ENCODE assay signal across 10 cellular contexts in the genomic region with DNA sequence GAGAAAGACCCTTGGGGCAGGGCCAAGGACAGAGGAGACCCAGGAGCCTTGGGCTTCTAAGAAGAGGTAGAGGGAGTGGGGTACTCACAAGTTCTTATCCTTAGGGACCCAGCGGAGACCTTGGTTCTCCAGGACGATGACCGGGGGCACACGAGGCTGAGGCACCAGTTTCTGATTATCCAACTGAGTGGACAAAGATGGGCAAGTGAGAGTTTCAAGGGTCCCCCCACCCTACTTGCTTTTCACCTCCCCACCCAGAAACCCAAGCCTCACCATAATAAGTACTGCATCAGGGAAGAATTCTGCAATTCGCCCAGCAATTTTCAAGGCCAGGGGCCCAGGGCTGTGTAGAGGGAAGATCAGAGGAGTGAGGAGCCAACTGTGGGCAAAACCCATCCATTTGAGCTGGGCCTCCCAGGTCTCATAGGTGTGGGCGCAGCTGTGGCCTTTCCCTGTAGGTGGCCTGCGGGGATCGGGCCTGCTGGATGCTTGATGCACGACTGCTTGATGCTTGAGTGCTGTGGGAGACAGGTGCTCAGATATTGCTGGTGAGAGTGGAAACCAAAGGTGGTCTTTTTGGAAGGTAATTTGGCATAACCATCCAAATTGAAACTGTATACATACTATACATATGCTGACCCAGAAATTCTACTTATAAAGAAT. TPM values are rescaled to one million over a fixed set of nuclear protein-coding genes. Genes with fewer than 3 reads are reported as not detected.
DNase-seq lines count a peak whose midpoint lies in the region; ATAC-seq and TF ChIP-seq lines count a peak whose summit lies in the region.
"Had no signal": no experiment of that assay in that cellular context is flagged by ENCODE, and none has a peak within 500 bp of the region (broad histone marks: within the 10 kb centered on the region; RNA-seq: fewer than 3 reads in every experiment).

No MANE protein-coding gene starts in this region.

- 80 to 100% methylated on average over 2 to 5 of the region's 9 CpGs for WGBS in gastroesophageal sphincter (ENCODE audit: low coverage in 1 of 2), 2 donors

- H3K9me3 ChIP-seq in breast epithelium (no peaks in the 10 kb centered on the region), T-helper 17 cell (ENCODE audit: control insufficient read depth, low read length, poor library complexity, severe bottlenecking) (no peaks in the 10 kb centered on the region), gastroesophageal sphincter (no peaks in the 10 kb centered on the region), tibial artery (no peaks in the 10 kb centered on the region)

- H3K4me1 ChIP-seq in breast epithelium: peaks cover 5 to 16% of the 10 kb centered on the region in 2 donors
- peaks cover 0 to 75% (median 29%) of the 10 kb centered on the region in 3 donors for H3K4me1 ChIP-seq in gastroesophageal sphincter
- H3K4me1 ChIP-seq in tibial artery: peaks cover 7 to 49% (median 36%) of the 10 kb centered on the region in 4 donors

- no peaks in the 10 kb centered on the region for H3K9me3 Mint-ChIP-seq in MCF 10A (ENCODE audit: unreplicated experiment)

- TF ChIP-seq CTCF in MCF 10A (IDR thresholded peaks at IDR 0.05; ENCODE audit: unreplicated experiment): no peak
- TF ChIP-seq CTCF in breast epithelium (IDR thresholded peaks at IDR 0.05): no peak
- no peak for TF ChIP-seq CTCF in gastroesophageal sphincter (IDR thresholded peaks at IDR 0.05)
- no peak for TF ChIP-seq CTCF in tibial artery (IDR thresholded peaks at IDR 0.05)

- intact Hi-C loops in MCF 10A (cut with micrococcal nuclease): no loop called here
- intact Hi-C loops in breast epithelium (cut with DNase I; ENCODE audit: low total_unique reads): no loop called here
- intact Hi-C loops in tibial artery (cut with DNase I; ENCODE audit: low total_unique reads): no loop called here

- no peak overlapping the region for H3K4me3 ChIP-seq in breast epithelium
- H3K4me3 ChIP-seq in gastroesophageal sphincter: peak overlapping the region in 1 of 2 donors; percentile 89
- no peak overlapping the region for H3K4me3 ChIP-seq in tibial artery

- no peaks in the 10 kb centered on the region for H3K27me3 ChIP-seq in breast epithelium
- H3K27me3 ChIP-seq in gastroesophageal sphincter: no peaks in the 10 kb centered on the region
- H3K27me3 ChIP-seq in tibial artery: no peaks in the 10 kb centered on the region

- BruUV-seq in MCF 10A (replicated peaks; lab: Mats Ljungman, UMichigan): no TSS peak

- CTCF ChIA-PET in MCF 10A (lab: Yijun Ruan, JAX): interaction anchor here (0.6 to 2.4 kb wide), 3 partner anchors 21 to 162 kb away, joined by 3 to 12 read pairs (median 3); a partner anchor contains a TSS

- no peak for DNase-seq in MCF 10A (ENCODE audit: unreplicated experiment)
- DNase-seq in breast epithelium (ENCODE audit: low spot score in 2 of 2): no peak
- DNase-seq in T-helper 17 cell: no peak
- no peak for DNase-seq in tibial artery
- DNase-seq in effector CD4-positive, alpha-beta T cell: no peak
- DNase-seq: GDM1 had no signal

- TF ChIP-seq POLR2A in breast epithelium (IDR thresholded peaks at IDR 0.05): no peak
- no peak for TF ChIP-seq POLR2A in gastroesophageal sphincter (IDR thresholded peaks at IDR 0.05)

- H3K27me3 Mint-ChIP-seq in MCF 10A (ENCODE audit: insufficient read depth, unreplicated experiment) (no peaks in the 10 kb centered on the region), T-helper 17 cell (no peaks in the 10 kb centered on the region)

- H3K27ac ChIP-seq in breast epithelium: peak overlapping the region in 1 of 2 donors; percentile 86
- H3K27ac ChIP-seq in gastroesophageal sphincter: peak overlapping the region in 3 of 4 donors; percentile 34 to 94 (median 94)
- H3K27ac ChIP-seq in tibial artery: peak overlapping the region; percentile 22 to 91

- TF ChIP-seq EP300 in gastroesophageal sphincter (IDR thresholded peaks at IDR 0.05): no peak

- POLR2A ChIA-PET in MCF 10A (lab: Yijun Ruan, JAX): interaction anchor here (0.7 to 12.5 kb wide), 5 partner anchors 7 to 158 kb away, joined by 3 to 252 read pairs (median 16); a partner anchor contains a TSS

- ATAC-seq in T-helper 17 cell: no peak
- no peak for ATAC-seq in gastroesophageal sphincter
- no peak for ATAC-seq in GM18517 (IDR thresholded peaks at IDR 0.05; ENCODE audit: unreplicated experiment)
- no peak for ATAC-seq in HG02623 (IDR thresholded peaks at IDR 0.05; ENCODE audit: unreplicated experiment)

- peaks cover 30% of the 10 kb centered on the region for H3K4me1 Mint-ChIP-seq in MCF 10A (ENCODE audit: insufficient read depth, unreplicated experiment)
- H3K4me1 Mint-ChIP-seq in T-helper 17 cell: peaks cover 45% of the 10 kb centered on the region

- H3K36me3 Mint-ChIP-seq in MCF 10A (ENCODE audit: insufficient read depth, unreplicated experiment) (peaks cover 30% of the 10 kb centered on the region), T-helper 17 cell (ENCODE audit: low read depth) (peaks cover 2% of the 10 kb centered on the region)

- H3K27ac Mint-ChIP-seq in MCF 10A (ENCODE audit: low read depth, unreplicated experiment) (peak overlapping the region; percentile 59), T-helper 17 cell (peak overlapping the region; percentile 43)

- peak overlapping the region; percentile 93 for H3K4me3 Mint-ChIP-seq in MCF 10A (ENCODE audit: unreplicated experiment)
- H3K4me3 Mint-ChIP-seq in T-helper 17 cell: peak overlapping the region; percentile 64

- H3K36me3 ChIP-seq in breast epithelium (no peaks in the 10 kb centered on the region), gastroesophageal sphincter (peaks cover 0 to 28% of the 10 kb centered on the region in 2 donors), tibial artery (peaks cover 12 to 24% (median 24%) of the 10 kb centered on the region in 3 donors)

RNA-seq across cellular contexts. Expression of a gene that starts 2.0 kb away (rescaled TPM):
- total RNA-seq in MCF 10A (2022) (49.2 and 49.9 TPM in 2 replicates), breast epithelium (10 to 100 TPM; 13.4 to 19.0 (median 16.5) TPM), T-helper 17 cell (1 to 10 TPM; 8.3 to 9.7 TPM), gastroesophageal sphincter (10 to 100 TPM in 2 of 4 donors, 1 to 10 TPM in 2; 6.4 to 15.4 (median 10.4) TPM)

RNA-seq across cellular contexts. Expression of a gene that starts 3.4 kb away (rescaled TPM):
- total RNA-seq in MCF 10A (2022): 126 and 135 TPM in 2 replicates
- 100 to 1,000 TPM in 2 of 3 donors, 10 to 100 TPM in 1; 91.1 to 151 (median 135) TPM for total RNA-seq in breast epithelium
- 100 to 1,000 TPM; 235 to 257 TPM for total RNA-seq in T-helper 17 cell
- 100 to 1,000 TPM; 114 to 186 (median 127) TPM for total RNA-seq in gastroesophageal sphincter

RNA-seq across cellular contexts. Expression of a gene that starts 7.0 kb away (rescaled TPM):
- total RNA-seq in MCF 10A (2022) (134 and 135 TPM in 2 replicates), breast epithelium (10 to 100 TPM; 22.1 to 69.2 (median 62.1) TPM), T-helper 17 cell (100 to 1,000 TPM; 134 to 141 TPM), gastroesophageal sphincter (10 to 100 TPM; 41.4 to 52.3 (median 42.0) TPM)

RNA-seq across cellular contexts. Expression of a gene that starts 7.9 kb away (rescaled TPM):
- total RNA-seq in MCF 10A (2022) (62.2 and 67.4 TPM in 2 replicates), breast epithelium (10 to 100 TPM; 29.1 to 43.8 (median 41.0) TPM), T-helper 17 cell (10 to 100 TPM; 85.8 to 98.3 TPM), gastroesophageal sphincter (10 to 100 TPM; 19.0 to 38.9 (median 32.0) TPM)

RNA-seq across cellular contexts. Expression of a gene that starts 8.9 kb away (rescaled TPM):
- total RNA-seq in MCF 10A (2022) (0.47 TPM in 1 of 2 replicates, not detected in the other), breast epithelium (1 to 10 TPM; 1.2 to 2.6 (median 1.6) TPM), T-helper 17 cell (1 to 10 TPM; 1.4 to 1.9 TPM), gastroesophageal sphincter (under 1 TPM in 2 of 4 donors, not detected in 2; 0.27 to 0.67 TPM)
- total RNA-seq: bronchial epithelial cell had no signal
